ENCODE assay signal across 18 cellular contexts in genomic region chr17:74116087-74116717, GRCh38.
A peak's percentile ranks its signal among the peaks of the same experiment; 100 is the strongest.
DNase-seq lines count a peak whose midpoint lies in the region; ATAC-seq and TF ChIP-seq lines count a peak whose summit lies in the region.
"Had no signal": no experiment of that assay in that cellular context is flagged by ENCODE, and none has a peak within 500 bp of the region (broad histone marks: within the 10 kb centered on the region; RNA-seq: fewer than 3 reads in every experiment).

No MANE protein-coding gene starts in this region.

- no peaks in the 10 kb centered on the region for H3K9me3 Mint-ChIP-seq in activated T-cell treated with anti-CD3 and anti-CD28 coated beads, Interleukin-2, amount 50 U/mL, for 4 hours
- no peaks in the 10 kb centered on the region for H3K9me3 Mint-ChIP-seq in stimulated activated effector memory CD8-positive, alpha-beta T cell treated with anti-CD3 and anti-CD28 coated beads, Interleukin-12 subunit alpha, Interleukin-12 subunit beta, amount 100 ng/mL, for 72 hours
- H3K9me3 Mint-ChIP-seq: activated CD4-positive, alpha-beta T cell treated with anti-CD3 and anti-CD28 coated beads, Interleukin-2, amount 10 ng/mL, durations not matched to agents 24 days and 14 days; activated T-helper 1 cell treated with anti-CD3 and anti-CD28 coated beads, Interleukin-12 subunit alpha, Interleukin-12 subunit beta, Interleukin-2, Interleukin-4 antibody, amounts not matched to agents 30 ng/mL and 10 ng/mL and 1 ng/mL, durations not matched to agents 14 hours and 24 hours and 36 hours; T-helper 2 cell treated with Interferon-gamma antibody and Interleukin-4, amounts not matched to agents 5 μg/mL and 100 μg/mL, for 36 hours had no signal

- no peak for TF ChIP-seq EP300 in gastroesophageal sphincter (IDR thresholded peaks at IDR 0.05)

- H3K9me3 ChIP-seq in gastroesophageal sphincter, result peaks cover 0 to 9% (median 0%) of the 10 kb centered on the region in 3 donors
- H3K9me3 ChIP-seq: body of pancreas, prostate gland had no signal

- H3K27me3 Mint-ChIP-seq in activated T-cell treated with anti-CD3 and anti-CD28 coated beads, Interleukin-2, amount 50 U/mL, for 4 hours (ENCODE audit: low read depth), result peaks cover 26% of the 10 kb centered on the region

- no peak overlapping the region for H3K4me3 Mint-ChIP-seq in activated T-cell treated with anti-CD3 and anti-CD28 coated beads, Interleukin-2, amount 50 U/mL, for 4 hours
- H3K4me3 Mint-ChIP-seq in stimulated activated effector memory CD8-positive, alpha-beta T cell treated with anti-CD3 and anti-CD28 coated beads, Interleukin-12 subunit alpha, Interleukin-12 subunit beta, amount 100 ng/mL, for 72 hours, result no peak overlapping the region
- H3K4me3 Mint-ChIP-seq: activated CD4-positive, alpha-beta T cell treated with anti-CD3 and anti-CD28 coated beads, Interleukin-2, amount 10 ng/mL, durations not matched to agents 24 days and 14 days; activated T-helper 1 cell treated with anti-CD3 and anti-CD28 coated beads, Interleukin-12 subunit alpha, Interleukin-12 subunit beta, Interleukin-2, Interleukin-4 antibody, amounts not matched to agents 30 ng/mL and 10 ng/mL and 1 ng/mL, durations not matched to agents 14 hours and 24 hours and 36 hours; T-helper 2 cell treated with Interferon-gamma antibody and Interleukin-4, amounts not matched to agents 5 μg/mL and 100 μg/mL, for 36 hours had no signal

- TF ChIP-seq CTCF in gastroesophageal sphincter (IDR thresholded peaks at IDR 0.05), result no peak

- WGBS in gastroesophageal sphincter (ENCODE audit: low coverage in 1 of 2), 2 donors, result 64 to 74% methylated on average over 3 to 5 of the region's 9 CpGs

- no peaks in the 10 kb centered on the region for H3K4me1 ChIP-seq in gastroesophageal sphincter
- H3K4me1 ChIP-seq: body of pancreas, prostate gland, tibial nerve had no signal

- ATAC-seq in activated T-cell treated with anti-CD3 and anti-CD28 coated beads, Interleukin-2, amount 50 U/mL, for 4 hours, result no peak
- ATAC-seq in stimulated activated effector memory CD8-positive, alpha-beta T cell treated with anti-CD3 and anti-CD28 coated beads, Interleukin-12 subunit alpha, Interleukin-12 subunit beta, amount 100 ng/mL, for 72 hours, result no peak
- ATAC-seq in gastroesophageal sphincter, result no peak
- no peak for ATAC-seq in HG03565 (IDR thresholded peaks at IDR 0.05; ENCODE audit: unreplicated experiment)
- ATAC-seq: body of pancreas had no signal

- H3K4me3 ChIP-seq in gastroesophageal sphincter, result no peak overlapping the region
- H3K4me3 ChIP-seq: BLaER1, body of pancreas, prostate gland, tibial nerve had no signal

- DNase-seq in AG08395 (ENCODE audit: low spot score) (peak; percentile 55), EH (ENCODE audit: low read depth) (peak; percentile 3), NCI-H748 treated with DMSO at 0.1 percent for 48 hours (lab: John Stamatoyannopoulos, UW) (peak; percentile 3), kidney glomerular epithelial cell (lab: John Stamatoyannopoulos, UW) (peak; percentile 21)
- no peak for DNase-seq in activated T-cell treated with anti-CD3 and anti-CD28 coated beads, Interleukin-2, amount 50 U/mL, for 4 hours
- no peak for DNase-seq in stimulated activated effector memory CD8-positive, alpha-beta T cell treated with anti-CD3 and anti-CD28 coated beads, Interleukin-12 subunit alpha, Interleukin-12 subunit beta, amount 100 ng/mL, for 72 hours (ENCODE audit: low spot score in 2 of 2)
- DNase-seq: activated CD4-positive, alpha-beta T cell treated with anti-CD3 and anti-CD28 coated beads, Interleukin-2, amount 10 ng/mL, durations not matched to agents 24 days and 14 days; body of pancreas; effector memory CD4-positive, alpha-beta T cell; NCI-H774 had no signal

- H3K36me3 ChIP-seq in gastroesophageal sphincter, result no peaks in the 10 kb centered on the region
- H3K36me3 ChIP-seq: BLaER1, prostate gland, tibial nerve had no signal

- peaks cover 61% of the 10 kb centered on the region for H3K27me3 ChIP-seq in gastroesophageal sphincter
- H3K27me3 ChIP-seq: BLaER1 had no signal

- no peak overlapping the region for H3K27ac ChIP-seq in gastroesophageal sphincter
- H3K27ac ChIP-seq: BLaER1, body of pancreas, prostate gland, RWPE1, tibial nerve had no signal

- H3K27ac Mint-ChIP-seq in stimulated activated effector memory CD8-positive, alpha-beta T cell treated with anti-CD3 and anti-CD28 coated beads, Interleukin-12 subunit alpha, Interleukin-12 subunit beta, amount 100 ng/mL, for 72 hours, result no peak overlapping the region
- H3K27ac Mint-ChIP-seq: activated CD4-positive, alpha-beta T cell treated with anti-CD3 and anti-CD28 coated beads, Interleukin-2, amount 10 ng/mL, durations not matched to agents 24 days and 14 days; activated T-helper 1 cell treated with anti-CD3 and anti-CD28 coated beads, Interleukin-12 subunit alpha, Interleukin-12 subunit beta, Interleukin-2, Interleukin-4 antibody, amounts not matched to agents 30 ng/mL and 10 ng/mL and 1 ng/mL, durations not matched to agents 14 hours and 24 hours and 36 hours; T-helper 2 cell treated with Interferon-gamma antibody and Interleukin-4, amounts not matched to agents 5 μg/mL and 100 μg/mL, for 36 hours had no signal

- H3K36me3 Mint-ChIP-seq in activated T-cell treated with anti-CD3 and anti-CD28 coated beads, Interleukin-2, amount 50 U/mL, for 4 hours (ENCODE audit: insufficient read depth), result no peaks in the 10 kb centered on the region
- no peaks in the 10 kb centered on the region for H3K36me3 Mint-ChIP-seq in stimulated activated effector memory CD8-positive, alpha-beta T cell treated with anti-CD3 and anti-CD28 coated beads, Interleukin-12 subunit alpha, Interleukin-12 subunit beta, amount 100 ng/mL, for 72 hours

- no peaks in the 10 kb centered on the region for H3K4me1 Mint-ChIP-seq in activated T-cell treated with anti-CD3 and anti-CD28 coated beads, Interleukin-2, amount 50 U/mL, for 4 hours (ENCODE audit: low read depth)
- no peaks in the 10 kb centered on the region for H3K4me1 Mint-ChIP-seq in stimulated activated effector memory CD8-positive, alpha-beta T cell treated with anti-CD3 and anti-CD28 coated beads, Interleukin-12 subunit alpha, Interleukin-12 subunit beta, amount 100 ng/mL, for 72 hours
- H3K4me1 Mint-ChIP-seq: activated CD4-positive, alpha-beta T cell treated with anti-CD3 and anti-CD28 coated beads, Interleukin-2, amount 10 ng/mL, durations not matched to agents 24 days and 14 days had no signal

- TF ChIP-seq POLR2A in gastroesophageal sphincter (IDR thresholded peaks at IDR 0.05), result no peak

Comparison
In these comparisons a context has a peak if more than half of its experiments do, and no peak if none do; other contexts are left out.
1. DNase-seq: peak in AG08395 (single experiment), EH (single experiment), NCI-H748 treated with DMSO at 0.1 percent for 48 hours (single experiment) and kidney glomerular epithelial cell (single experiment); none in activated T-cell treated with anti-CD3 and anti-CD28 coated beads, Interleukin-2, amount 50 U/mL, for 4 hours (single experiment) and stimulated activated effector memory CD8-positive, alpha-beta T cell treated with anti-CD3 and anti-CD28 coated beads, Interleukin-12 subunit alpha, Interleukin-12 subunit beta, amount 100 ng/mL, for 72 hours (0 of 2).